In the genomic region with DNA sequence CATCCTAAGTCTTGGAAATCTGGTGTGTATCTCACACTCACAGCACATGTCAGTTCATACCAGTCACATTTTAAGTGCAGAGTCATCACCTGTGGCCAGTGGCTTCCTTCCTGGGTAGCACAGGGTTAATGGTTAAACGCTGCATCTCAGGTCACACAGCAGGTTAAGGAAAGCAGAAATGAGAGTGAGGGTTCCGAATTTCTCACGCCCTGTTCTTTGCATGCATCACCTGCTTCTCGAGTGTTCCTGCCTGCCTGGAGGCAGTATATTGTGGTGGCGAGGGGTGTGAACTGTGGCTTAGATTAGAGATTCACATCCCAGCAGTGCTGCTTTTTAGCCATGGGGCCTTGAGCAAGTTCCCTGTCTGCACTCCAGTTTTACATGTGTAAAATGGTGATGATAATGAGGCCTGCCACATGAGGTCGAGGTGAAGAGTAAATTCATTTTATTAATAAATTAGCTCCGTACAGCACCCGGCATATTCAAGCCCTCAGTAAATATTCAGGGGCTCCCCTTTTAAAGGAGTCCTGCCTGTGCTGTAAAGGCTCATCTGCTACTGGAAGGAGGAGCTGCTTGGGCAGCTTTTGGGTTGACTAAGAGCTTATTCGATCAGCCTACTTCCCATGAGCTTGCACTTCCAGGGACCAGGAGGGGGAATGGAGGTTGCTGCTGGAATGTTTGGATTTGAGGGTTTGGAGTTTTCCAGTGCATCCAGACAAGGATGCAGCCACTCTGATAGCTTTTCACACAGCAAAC, we compare ENCODE assay signal across 8 cellular contexts.
DNase-seq lines count a peak whose midpoint lies in the region; ATAC-seq, FAIRE-seq and TF ChIP-seq lines count a peak whose summit lies in the region.
"Had no signal": no experiment of that assay in that cellular context is flagged by ENCODE, and none has a peak within 500 bp of the region (broad histone marks: within the 10 kb centered on the region; RNA-seq: fewer than 3 reads in every experiment).

No MANE protein-coding gene starts in this region.

- peaks cover 13 to 15% of the 10 kb centered on the region in 2 donors for H3K4me1 ChIP-seq in kidney (ENCODE audit: control insufficient read depth in 1 of 2, insufficient read depth in 1 of 2, low read depth in 1 of 2, low read length in 2 of 2)

- H3K27ac Mint-ChIP-seq in osteocyte (ENCODE audit: unreplicated experiment) (peak overlapping the region; percentile 68), type B pancreatic cell (no peak overlapping the region)

- no peak overlapping the region for H3K4me3 Mint-ChIP-seq in osteocyte (ENCODE audit: unreplicated experiment)
- no peak overlapping the region for H3K4me3 Mint-ChIP-seq in type B pancreatic cell

- peak overlapping the region in 1 of 2 donors; percentile 21 for H3K4me3 ChIP-seq in kidney (ENCODE audit: low read length in 2 of 2)

- no peaks in the 10 kb centered on the region for H3K9me3 ChIP-seq in kidney (ENCODE audit: control insufficient read depth in 1 of 2, low read length in 2 of 2)

- DNase-seq in NCI-H510A (lab: John Stamatoyannopoulos, UW): peak; percentile 29
- no peak for DNase-seq in osteocyte (ENCODE audit: extremely low spot score, unreplicated experiment)
- DNase-seq in effector CD4-positive, alpha-beta T cell: no peak
- DNase-seq in type B pancreatic cell (ENCODE audit: extremely low spot score, unreplicated experiment): no peak
- no peak for DNase-seq in kidney
- DNase-seq: activated T-cell treated with anti-CD3 and anti-CD28 coated beads, Interleukin-2, amount 50 U/mL, for 1 hour had no signal

- no peak overlapping the region for H3K27ac ChIP-seq in kidney (ENCODE audit: low read depth in 2 of 2, low read length in 2 of 2)

- no peak for TF ChIP-seq CTCF in osteocyte (IDR thresholded peaks at IDR 0.05)
- TF ChIP-seq CTCF in type B pancreatic cell (conservative IDR thresholded peaks at IDR 0.05): no peak
- TF ChIP-seq CTCF in kidney (IDR thresholded peaks at IDR 0.05; ENCODE audit: borderline replicate concordance, extremely low read depth, insufficient read depth): no peak

- H3K4me1 Mint-ChIP-seq in osteocyte (ENCODE audit: unreplicated experiment): peaks cover 17% of the 10 kb centered on the region
- H3K4me1 Mint-ChIP-seq in type B pancreatic cell (ENCODE audit: unreplicated experiment): peaks cover 14% of the 10 kb centered on the region

- H3K36me3 Mint-ChIP-seq in osteocyte (ENCODE audit: unreplicated experiment) (peaks cover 45% of the 10 kb centered on the region), type B pancreatic cell (peaks cover 21% of the 10 kb centered on the region)

- FAIRE-seq in kidney (lab: Jason Lieb, UNC): no peak

- peaks cover 0 to 3% of the 10 kb centered on the region in 2 donors for H3K36me3 ChIP-seq in kidney (ENCODE audit: control insufficient read depth in 1 of 2, insufficient read depth in 2 of 2, low read length in 2 of 2)

- intact Hi-C loops in kidney (cut with DNase I): no loop called here

- no peaks in the 10 kb centered on the region for H3K9me3 Mint-ChIP-seq in osteocyte (ENCODE audit: unreplicated experiment)
- peaks cover 7% of the 10 kb centered on the region for H3K9me3 Mint-ChIP-seq in type B pancreatic cell

- H3K9ac ChIP-seq in kidney (ENCODE audit: low read length in 2 of 2): no peak overlapping the region

- ATAC-seq in GM19035 (IDR thresholded peaks at IDR 0.05; ENCODE audit: unreplicated experiment) (peak; percentile 98), HG02763 (IDR thresholded peaks at IDR 0.05; ENCODE audit: unreplicated experiment) (peak; percentile 97)

- H3K27me3 Mint-ChIP-seq in osteocyte (ENCODE audit: unreplicated experiment) (no peaks in the 10 kb centered on the region), type B pancreatic cell (peaks cover 11% of the 10 kb centered on the region)
